23 cellular contexts compared by ENCODE assay signal in the genomic region with DNA sequence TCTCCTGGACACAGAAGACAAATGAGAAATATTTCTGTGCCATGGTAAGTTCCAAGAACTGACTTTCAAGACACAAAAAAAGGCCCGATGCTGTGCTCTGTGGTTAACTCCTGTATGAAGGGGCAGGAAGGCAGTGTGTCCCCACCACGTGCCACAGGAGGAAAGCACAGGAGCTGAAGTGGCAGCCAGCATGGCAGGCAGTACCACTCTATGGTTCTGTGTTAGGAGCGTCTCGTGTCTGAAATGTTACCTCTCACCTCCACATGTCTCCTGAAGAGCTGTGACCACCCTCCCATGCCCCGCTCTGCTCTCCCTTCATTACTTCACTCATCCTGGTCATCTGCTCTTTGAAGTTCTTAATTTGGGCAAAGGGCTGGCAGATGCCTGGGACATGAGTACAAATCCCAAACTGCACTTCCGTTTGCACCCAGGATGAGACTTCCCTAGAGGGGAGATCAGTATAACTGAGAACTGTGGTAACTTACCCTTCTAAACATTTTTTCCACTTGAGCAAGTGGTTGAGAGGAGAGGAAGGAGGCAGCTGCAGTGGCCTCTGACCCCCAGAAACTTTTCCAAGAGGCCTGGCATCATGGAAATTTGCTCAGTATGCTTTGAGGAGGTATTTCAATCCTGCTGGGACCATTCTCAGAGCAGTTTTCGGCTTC.
DNase-seq lines count a peak whose midpoint lies in the region; ATAC-seq, FAIRE-seq and TF ChIP-seq lines count a peak whose summit lies in the region.
"Had no signal": no experiment of that assay in that cellular context is flagged by ENCODE, and none has a peak within 500 bp of the region (broad histone marks: within the 10 kb centered on the region; RNA-seq: fewer than 3 reads in every experiment).

No MANE protein-coding gene starts in this region.

- H3K4me1 ChIP-seq in breast epithelium: peaks cover 0 to 21% of the 10 kb centered on the region in 2 donors
- peaks cover 3 to 15% (median 11%) of the 10 kb centered on the region in 4 experiments for H3K4me1 ChIP-seq in H1 (replicated peaks in 1 of 4; ENCODE audit: control insufficient read depth in 3 of 4, insufficient read depth in 4 of 4, low read length in 3 of 4)
- peaks cover 4 to 10% of the 10 kb centered on the region in 2 donors for H3K4me1 ChIP-seq in aorta (ENCODE audit: control insufficient read depth in 1 of 2, insufficient read depth in 2 of 2, low read length in 2 of 2)

- TF ChIP-seq POLR2A in breast epithelium (IDR thresholded peaks at IDR 0.05) (no peak), H1 (IDR thresholded peaks at IDR 0.05; ENCODE audit: control extremely low read depth in 1 of 2, low read depth in 2 of 2, low read length in 2 of 2) (no peak)

- no peak overlapping the region for H3K14ac ChIP-seq in H1 (ENCODE audit: insufficient read length)

- TF ChIP-seq RAD21 in H1 (IDR thresholded peaks at IDR 0.05 in 1 of 2, conservative IDR thresholded peaks at IDR 0.05 in 1 of 2; ENCODE audit: low read depth in 2 of 2, low read length in 2 of 2): no peak

- no peak overlapping the region for H2BK120ac ChIP-seq in H1 (replicated peaks; ENCODE audit: low read depth, low read length)

- no peak overlapping the region for H3K4ac ChIP-seq in H1 (replicated peaks; ENCODE audit: insufficient read length, low read depth, low read length)

- H2BK12ac ChIP-seq in H1 (ENCODE audit: low read depth, low read length): peak overlapping the region; percentile 20; the same call in 1 of the 2 replicates

- H3K36me3 ChIP-seq in breast epithelium: no peaks in the 10 kb centered on the region
- H3K36me3 ChIP-seq in H1 (ENCODE audit: control insufficient read depth in 2 of 4, insufficient read depth in 4 of 4, low read length in 3 of 4): no peaks in the 10 kb centered on the region
- no peaks in the 10 kb centered on the region for H3K36me3 ChIP-seq in aorta (ENCODE audit: control insufficient read depth in 1 of 2, insufficient read depth in 2 of 2, low read length in 1 of 2)
- H3K36me3 ChIP-seq: HAP-1, heart right ventricle, thyroid gland had no signal

- no peaks in the 10 kb centered on the region for H3K23me2 ChIP-seq in H1 (ENCODE audit: low read depth, low read length)

- no peak overlapping the region for H3K56ac ChIP-seq in H1 (replicated peaks; ENCODE audit: insufficient read length, low read depth, low read length)

- TF ChIP-seq CTCF in breast epithelium (IDR thresholded peaks at IDR 0.05) (no peak), MCF 10A (IDR thresholded peaks at IDR 0.05; ENCODE audit: unreplicated experiment) (no peak), H1 (IDR thresholded peaks at IDR 0.05; ENCODE audit: control extremely low read depth in 1 of 3, insufficient read depth in 1 of 3, low read depth in 1 of 3, low read length in 3 of 3) (no peak), nephron (IDR thresholded peaks at IDR 0.05; ENCODE audit: unreplicated experiment in 3 of 3) (no peak), dorsolateral prefrontal cortex (IDR thresholded peaks at IDR 0.05 in 54 of 56, conservative IDR thresholded peaks at IDR 0.05 in 2 of 56; ENCODE audit: low read depth in 1 of 56, partially characterized antibody in 56 of 56) (no peak)

- no peak overlapping the region for H3K4me3 Mint-ChIP-seq in MCF 10A (ENCODE audit: unreplicated experiment)
- H3K4me3 Mint-ChIP-seq in nephron: no peak overlapping the region
- H3K4me3 Mint-ChIP-seq: activated T-helper 17 cell treated with anti-CD3 and anti-CD28 coated beads, Interleukin-2, amount 50 U/mL, for 72 hours; CD4-positive, alpha-beta memory T cell had no signal

- peak; percentile 16 for ATAC-seq in aorta (ENCODE audit: low FRiP score)
- ATAC-seq in GM18517 (IDR thresholded peaks at IDR 0.05; ENCODE audit: unreplicated experiment): no peak
- ATAC-seq: A549; activated T-helper 17 cell treated with anti-CD3 and anti-CD28 coated beads, Interleukin-2, amount 50 U/mL, for 72 hours had no signal

- H3K27ac Mint-ChIP-seq in MCF 10A (ENCODE audit: low read depth, unreplicated experiment): no peak overlapping the region
- peak overlapping the region; percentile 60 to 94 (median 91) for H3K27ac Mint-ChIP-seq in nephron
- H3K27ac Mint-ChIP-seq: activated T-helper 17 cell treated with anti-CD3 and anti-CD28 coated beads, Interleukin-2, amount 50 U/mL, for 72 hours; CD4-positive, alpha-beta memory T cell had no signal

- no peak overlapping the region for H4K8ac ChIP-seq in H1 (ENCODE audit: extremely low read depth, insufficient read depth, low read length)

- H3K79me2 ChIP-seq in H1 (ENCODE audit: control insufficient read depth in 1 of 2, insufficient read depth in 2 of 2, low read length in 2 of 2): no peaks in the 10 kb centered on the region

- no peak overlapping the region; the same call in 1 of the 2 replicates for H2BK15ac ChIP-seq in H1 (ENCODE audit: low read length)

- BruUV-seq in MCF 10A (replicated peaks; lab: Mats Ljungman, UMichigan): no TSS peak

- intact Hi-C loops in breast epithelium (cut with DNase I; ENCODE audit: low total_unique reads) (no loop called here), MCF 10A (cut with micrococcal nuclease) (no loop called here), aorta (cut with DNase I) (no loop called here), dorsolateral prefrontal cortex (cut with DNase I) (no loop called here)

- H3K79me1 ChIP-seq in H1 (ENCODE audit: low read depth, low read length): no peaks in the 10 kb centered on the region

- H2AK5ac ChIP-seq in H1 (ENCODE audit: low read depth, low read length): no peak overlapping the region

- no peak for FAIRE-seq in H1 (lab: Jason Lieb, UNC)
- FAIRE-seq: A549, HTR-8/SVneo, TTC549 had no signal

- H4K20me1 ChIP-seq in H1 (replicated peaks in 1 of 2; ENCODE audit: control insufficient read depth in 1 of 2, insufficient read depth in 2 of 2, low read length in 2 of 2): no peaks in the 10 kb centered on the region

- H3K27me3 Mint-ChIP-seq in MCF 10A (ENCODE audit: insufficient read depth, unreplicated experiment): no peaks in the 10 kb centered on the region
- no peaks in the 10 kb centered on the region for H3K27me3 Mint-ChIP-seq in nephron (ENCODE audit: low read depth)

- CTCF ChIA-PET in MCF 10A (lab: Yijun Ruan, JAX) (interaction anchor here (0.5 kb wide), 1 partner anchor 52 kb away, joined by 3 read pairs; no protein-coding TSS in a partner anchor), H1 (lab: Charles Lee; ENCODE audit: partially characterized antibody) (interaction anchor here (0.9 to 2.3 kb wide), 5 partner anchors 12 to 186 kb away, joined by 3 to 4 read pairs (median 4); no protein-coding TSS in a partner anchor)

- H2BK20ac ChIP-seq in H1 (ENCODE audit: low read length): peak overlapping the region; percentile 34; the same call in 1 of the 2 replicates

- H3K9ac ChIP-seq in H1 (replicated peaks in 1 of 4; ENCODE audit: extremely low read depth in 1 of 4, low read depth in 3 of 4, low read length in 3 of 4): no peak overlapping the region

- DNase-seq in breast epithelium (ENCODE audit: low spot score in 2 of 2) (no peak), MCF 10A (ENCODE audit: unreplicated experiment) (no peak), H1 (ENCODE audit: low read depth in 1 of 2, low spot score in 2 of 2) (no peak), aorta (no peak), dorsolateral prefrontal cortex (no peak)
- DNase-seq in stimulated activated CD4-positive, alpha-beta T cell treated with anti-CD3 and anti-CD28 coated beads, Interleukin-15, amount 100 ng/mL, for 24 hours: no peak
- DNase-seq: activated CD4-positive, alpha-beta T cell treated with anti-CD3 and anti-CD28 coated beads, Interleukin-2, amount 50 U/mL, for 48 hours; amygdala; CD4-positive, alpha-beta memory T cell; cortex of kidney; heart right ventricle; MM.1S; NCI-H187; NCI-H526; stimulated activated CD4-positive, alpha-beta T cell treated with anti-CD3 and anti-CD28 coated beads, Interleukin-2, amount 100 ng/mL, for 24 hours; thyroid gland had no signal

- H3K4me2 ChIP-seq in H1 (ENCODE audit: insufficient read depth in 1 of 2, low read depth in 2 of 2, low read length in 2 of 2): no peak overlapping the region
- H3K4me2 ChIP-seq: A549 had no signal

- H3K18ac ChIP-seq in H1 (ENCODE audit: extremely low read depth, low read length): no peak overlapping the region

- no peak overlapping the region for H4K5ac ChIP-seq in H1 (ENCODE audit: insufficient read length, low read depth, low read length)

- no peak for TF ChIP-seq EP300 in H1 (IDR thresholded peaks at IDR 0.05; ENCODE audit: borderline replicate concordance in 1 of 2, low read depth in 2 of 2, low read length in 2 of 2)

- peak overlapping the region; percentile 75 for H4K91ac ChIP-seq in H1 (replicated peaks; ENCODE audit: insufficient read length, low read length)

- no peak overlapping the region for H3K4me3 ChIP-seq in breast epithelium
- H3K4me3 ChIP-seq in H1 (ENCODE audit: extremely low read depth in 1 of 4, insufficient read depth in 2 of 4, low read depth in 3 of 4, low read length in 4 of 4): no peak overlapping the region
- no peak overlapping the region for H3K4me3 ChIP-seq in aorta (ENCODE audit: low read length in 2 of 2)
- no peak overlapping the region for H3K4me3 ChIP-seq in dorsolateral prefrontal cortex
- H3K4me3 ChIP-seq: A549, HAP-1, heart right ventricle, thyroid gland had no signal

- POLR2A ChIA-PET in MCF 10A (lab: Yijun Ruan, JAX): interaction anchor here (0.9 to 1.8 kb wide), 4 partner anchors 22 to 175 kb away, joined by 3 to 6 read pairs (median 4); no protein-coding TSS in a partner anchor
- POLR2A ChIA-PET in H1 (lab: Charles Lee; ENCODE audit: partially characterized antibody): interaction anchor here (0.6 to 1.3 kb wide), 2 partner anchors 15 to 35 kb away, joined by 3 to 5 read pairs; no protein-coding TSS in a partner anchor

- H3K27ac ChIP-seq in breast epithelium: peak overlapping the region; percentile 74 to 83
- no peak overlapping the region for H3K27ac ChIP-seq in H1 (ENCODE audit: low read depth, low read length)
- peak overlapping the region in 1 of 2 donors; percentile 89 for H3K27ac ChIP-seq in aorta (ENCODE audit: low read depth in 1 of 2, low read length in 2 of 2)
- H3K27ac ChIP-seq in dorsolateral prefrontal cortex: no peak overlapping the region
- H3K27ac ChIP-seq: thyroid gland had no signal

- no peak overlapping the region for H3K23ac ChIP-seq in H1 (ENCODE audit: insufficient read length)

- H3K27me3 ChIP-seq in breast epithelium (no peaks in the 10 kb centered on the region), H1 (replicated peaks in 1 of 4; ENCODE audit: control insufficient read depth in 3 of 4, extremely low read depth in 1 of 4, insufficient read depth in 3 of 4, low read length in 3 of 4) (no peaks in the 10 kb centered on the region), aorta (ENCODE audit: control insufficient read depth in 1 of 2, insufficient read depth in 2 of 2, low read length in 1 of 2) (no peaks in the 10 kb centered on the region), dorsolateral prefrontal cortex (no peaks in the 10 kb centered on the region)
- H3K27me3 ChIP-seq: heart right ventricle, thyroid gland had no signal

- no peaks in the 10 kb centered on the region for H3K9me3 ChIP-seq in breast epithelium
- H3K9me3 ChIP-seq in H1 (ENCODE audit: insufficient read depth in 2 of 2, low read depth in 1 of 2, low read length in 1 of 2): no peaks in the 10 kb centered on the region
- H3K9me3 ChIP-seq in aorta (ENCODE audit: control insufficient read depth, low read length): no peaks in the 10 kb centered on the region
- H3K9me3 ChIP-seq: A549, HAP-1, heart right ventricle, thyroid gland had no signal

- H3K4me1 Mint-ChIP-seq in MCF 10A (ENCODE audit: insufficient read depth, unreplicated experiment) (peaks cover 13% of the 10 kb centered on the region), nephron (peaks cover 71% of the 10 kb centered on the region)
- H3K4me1 Mint-ChIP-seq: activated T-helper 17 cell treated with anti-CD3 and anti-CD28 coated beads, Interleukin-2, amount 50 U/mL, for 72 hours; CD4-positive, alpha-beta memory T cell had no signal

- no peaks in the 10 kb centered on the region for H3K36me3 Mint-ChIP-seq in MCF 10A (ENCODE audit: insufficient read depth, unreplicated experiment)
- no peaks in the 10 kb centered on the region for H3K36me3 Mint-ChIP-seq in nephron (ENCODE audit: low read depth)
- H3K36me3 Mint-ChIP-seq: CD4-positive, alpha-beta memory T cell had no signal

- WGBS in H1 (ENCODE audit: extremely low coverage in 1 of 2, insufficient coverage in 1 of 2, insufficient read length in 1 of 2, insufficient replicate concordance in 2 of 2, low coverage in 1 of 2, low lambda C conversion rate in 2 of 2, missing lambda C conversion rate in 1 of 2), 2 experiments: 88% methylated on average over 7 of the region's 7 CpGs; no CpG with 5 or more reads in 1 of the 2 experiments
- 65% methylated on average over 7 of the region's 7 CpGs for WGBS in aorta, 2 donors

- no peak overlapping the region; the same call in 1 of the 2 replicates for H2BK5ac ChIP-seq in H1 (ENCODE audit: low read depth, low read length)

- H2AFZ ChIP-seq in H1 (ENCODE audit: low read length): no peak overlapping the region

- H3K9me3 Mint-ChIP-seq in MCF 10A (ENCODE audit: unreplicated experiment): no peaks in the 10 kb centered on the region
- no peaks in the 10 kb centered on the region for H3K9me3 Mint-ChIP-seq in nephron
- H3K9me3 Mint-ChIP-seq: activated T-helper 17 cell treated with anti-CD3 and anti-CD28 coated beads, Interleukin-2, amount 50 U/mL, for 72 hours had no signal

Comparison
In these comparisons a context has a peak if more than half of its experiments do, and no peak if none do; other contexts are left out.
1. H3K27ac ChIP-seq: peak in breast epithelium (2 of 2); none in H1 (single experiment) and dorsolateral prefrontal cortex (0 of 59).